In the genomic region with DNA sequence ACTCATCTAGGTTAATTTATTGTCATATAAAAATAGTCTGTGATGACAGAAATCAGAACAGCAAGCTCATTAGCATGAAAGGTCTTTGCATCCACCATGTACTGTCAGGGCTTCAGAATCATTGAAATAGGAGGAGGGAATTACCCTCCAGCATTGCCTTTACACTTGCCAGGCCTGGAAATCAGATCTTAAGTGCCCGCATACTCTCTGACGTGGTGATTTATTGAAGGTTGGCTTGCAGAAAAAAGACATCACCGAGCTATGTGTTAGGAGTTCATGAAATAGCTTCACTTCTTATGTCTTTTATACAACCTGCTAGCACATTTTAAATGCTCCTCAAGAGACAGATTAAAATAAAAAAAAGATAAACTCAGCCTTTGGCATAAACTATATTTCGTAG, we compare ENCODE assay signal across 18 cellular contexts.
"Had no signal": no experiment of that assay in that cellular context is flagged by ENCODE, and none has a peak within 500 bp of the region (broad histone marks: within the 10 kb centered on the region; RNA-seq: fewer than 3 reads in every experiment).

No MANE protein-coding gene starts in this region.

- DNase-seq: hypothalamus; immature natural killer cell; kidney; left colon; left ventricle myocardium inferior; mesendoderm; naive thymus-derived CD4-positive, alpha-beta T cell; ovary; retina; right cardiac atrium; stimulated activated CD4-positive, alpha-beta T cell treated with anti-CD3 and anti-CD28 coated beads, Interleukin-12 subunit alpha, Interleukin-12 subunit beta, amount 100 ng/mL, for 4 hours; stimulated activated CD4-positive, alpha-beta T cell treated with anti-CD3 and anti-CD28 coated beads, Interleukin-15, amount 100 ng/mL, for 24 hours; stimulated activated CD4-positive, alpha-beta T cell treated with anti-CD3 and anti-CD28 coated beads, Interleukin-2, amount 100 ng/mL, for 24 hours; stimulated activated CD4-positive, alpha-beta T cell treated with anti-CD3 and anti-CD28 coated beads, Interleukin-4, amount 100 ng/mL, for 1 hour; stimulated activated naive B cell treated with anti-CD40 and anti-IgM and Interleukin-4, amounts not matched to agents 10 μg/mL and 1 μg/mL and 100 μg/mL, for 72 hours; tibial artery; trophoblast cell; upper lobe of right lung had no signal
